In the genomic region with DNA sequence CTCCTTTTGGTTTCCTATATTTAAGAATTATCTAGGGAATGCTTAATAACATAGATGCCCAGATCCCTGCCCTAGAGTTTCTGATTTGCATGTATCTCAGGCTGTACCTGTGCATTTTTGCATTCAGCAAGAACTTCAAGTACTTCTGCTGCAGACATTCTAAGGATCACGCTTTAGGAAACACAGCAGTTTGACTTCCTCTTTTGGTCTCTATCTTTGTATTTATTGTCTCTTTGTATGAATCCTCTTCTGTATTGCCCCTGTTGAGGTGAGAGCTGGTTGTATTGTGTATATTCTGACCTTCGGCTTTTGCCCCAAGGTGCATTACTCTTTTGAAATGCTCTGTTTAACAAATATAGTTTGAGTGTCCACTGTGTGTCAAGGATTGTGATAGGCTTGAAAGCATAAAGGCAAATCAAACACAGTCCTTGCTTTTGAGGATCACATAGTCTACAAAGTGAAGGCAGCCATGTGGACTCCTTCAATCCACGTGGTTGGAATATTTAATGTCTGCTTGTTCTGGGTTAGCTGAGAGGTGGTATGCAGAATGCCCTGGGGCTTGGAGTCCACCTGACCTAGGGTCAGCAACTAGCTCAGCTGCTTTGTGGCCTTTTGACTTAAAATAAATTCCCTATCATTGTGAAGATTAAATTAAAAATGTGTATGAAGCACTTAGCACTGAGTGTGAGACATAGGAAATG, we compare ENCODE assay signal across 25 cellular contexts.
A peak's percentile ranks its signal among the peaks of the same experiment; 100 is the strongest.
DNase-seq lines count a peak whose midpoint lies in the region; ATAC-seq and TF ChIP-seq lines count a peak whose summit lies in the region.
"Had no signal": no experiment of that assay in that cellular context is flagged by ENCODE, and none has a peak within 500 bp of the region (broad histone marks: within the 10 kb centered on the region; RNA-seq: fewer than 3 reads in every experiment).

No MANE protein-coding gene starts in this region.

- H3K9me3 Mint-ChIP-seq in naive thymus-derived CD8-positive, alpha-beta T cell: no peaks in the 10 kb centered on the region
- H3K9me3 Mint-ChIP-seq in CD4-positive, alpha-beta memory T cell: no peaks in the 10 kb centered on the region
- H3K9me3 Mint-ChIP-seq: activated CD8-positive, alpha-beta T cell treated with anti-CD3 and anti-CD28 coated beads for 36 hours; activated naive CD8-positive, alpha-beta T cell treated with anti-CD3 and anti-CD28 coated beads, Interleukin-2, amount 10 ng/mL, durations not matched to agents 7 days and 5 days; activated T-helper 1 cell treated with anti-CD3 and anti-CD28 coated beads, Interleukin-12 subunit alpha, Interleukin-12 subunit beta, Interleukin-2, Interleukin-4 antibody, amounts not matched to agents 30 ng/mL and 10 ng/mL and 1 ng/mL, durations not matched to agents 14 hours and 24 hours and 36 hours; CD8-positive, alpha-beta T cell; effector memory CD8-positive, alpha-beta T cell; nephron had no signal

- ATAC-seq in GM18511 (IDR thresholded peaks at IDR 0.05; ENCODE audit: unreplicated experiment) (peak; percentile 69), left lobe of liver (peak; percentile 83), HG02981 (IDR thresholded peaks at IDR 0.05; ENCODE audit: unreplicated experiment) (no peak)
- no peak for ATAC-seq in naive thymus-derived CD8-positive, alpha-beta T cell
- ATAC-seq: activated CD8-positive, alpha-beta T cell treated with anti-CD3 and anti-CD28 coated beads for 36 hours; body of pancreas; CD8-positive, alpha-beta T cell; effector memory CD8-positive, alpha-beta T cell; psoas muscle; Right ventricle myocardium inferior had no signal

- no peaks in the 10 kb centered on the region for H3K36me3 Mint-ChIP-seq in naive thymus-derived CD8-positive, alpha-beta T cell
- H3K36me3 Mint-ChIP-seq in CD4-positive, alpha-beta memory T cell: no peaks in the 10 kb centered on the region
- H3K36me3 Mint-ChIP-seq: activated naive CD8-positive, alpha-beta T cell treated with anti-CD3 and anti-CD28 coated beads, Interleukin-2, amount 10 ng/mL, durations not matched to agents 7 days and 5 days; CD8-positive, alpha-beta T cell had no signal

- no peak overlapping the region for H3K27ac Mint-ChIP-seq in naive thymus-derived CD8-positive, alpha-beta T cell
- no peak overlapping the region for H3K27ac Mint-ChIP-seq in CD4-positive, alpha-beta memory T cell
- H3K27ac Mint-ChIP-seq: activated CD8-positive, alpha-beta T cell treated with anti-CD3 and anti-CD28 coated beads for 36 hours; activated naive CD8-positive, alpha-beta T cell treated with anti-CD3 and anti-CD28 coated beads, Interleukin-2, amount 10 ng/mL, durations not matched to agents 7 days and 5 days; activated T-helper 1 cell treated with anti-CD3 and anti-CD28 coated beads, Interleukin-12 subunit alpha, Interleukin-12 subunit beta, Interleukin-2, Interleukin-4 antibody, amounts not matched to agents 30 ng/mL and 10 ng/mL and 1 ng/mL, durations not matched to agents 14 hours and 24 hours and 36 hours; CD8-positive, alpha-beta T cell; effector memory CD8-positive, alpha-beta T cell had no signal

- H3K4me1 ChIP-seq in CD4-positive, alpha-beta memory T cell (ENCODE audit: insufficient read depth, low read length): no peaks in the 10 kb centered on the region
- H3K4me1 ChIP-seq: body of pancreas, psoas muscle, upper lobe of left lung had no signal

- no peaks in the 10 kb centered on the region for H3K36me3 ChIP-seq in CD4-positive, alpha-beta memory T cell (ENCODE audit: insufficient read depth, low read length)
- H3K36me3 ChIP-seq: upper lobe of left lung had no signal

- intact Hi-C loops in CD4-positive, alpha-beta memory T cell (cut with micrococcal nuclease): no loop called here

- CTCF ChIA-PET in HEK293T (lab: Yijun Ruan, JAX): no interaction called here
- CTCF ChIA-PET in CD4-positive, alpha-beta memory T cell (lab: Charles Lee; ENCODE audit: partially characterized antibody): no interaction called here

- no peak overlapping the region for H3K4me3 ChIP-seq in CD4-positive, alpha-beta memory T cell (ENCODE audit: low read length in 2 of 2)
- H3K4me3 ChIP-seq: body of pancreas, psoas muscle, smooth muscle cell, upper lobe of left lung had no signal

- no peak overlapping the region for H3K27ac ChIP-seq in CD4-positive, alpha-beta memory T cell (ENCODE audit: low read depth, low read length)
- H3K27ac ChIP-seq: body of pancreas, HL-60, psoas muscle, upper lobe of left lung had no signal

- H3K27me3 Mint-ChIP-seq in naive thymus-derived CD8-positive, alpha-beta T cell: peaks cover 0 to 25% (median 5%) of the 10 kb centered on the region in 5 donors
- peaks cover 0 to 1% of the 10 kb centered on the region in 2 donors for H3K27me3 Mint-ChIP-seq in CD4-positive, alpha-beta memory T cell

- H3K4me1 Mint-ChIP-seq in naive thymus-derived CD8-positive, alpha-beta T cell: no peaks in the 10 kb centered on the region
- no peaks in the 10 kb centered on the region for H3K4me1 Mint-ChIP-seq in CD4-positive, alpha-beta memory T cell
- H3K4me1 Mint-ChIP-seq: activated naive CD8-positive, alpha-beta T cell treated with anti-CD3 and anti-CD28 coated beads, Interleukin-2, amount 10 ng/mL, durations not matched to agents 7 days and 5 days had no signal

- no peaks in the 10 kb centered on the region for H3K27me3 ChIP-seq in CD4-positive, alpha-beta memory T cell (ENCODE audit: insufficient read depth, low read length)
- H3K27me3 ChIP-seq: body of pancreas, upper lobe of left lung had no signal

- no peak overlapping the region for H3K4me3 Mint-ChIP-seq in naive thymus-derived CD8-positive, alpha-beta T cell
- no peak overlapping the region for H3K4me3 Mint-ChIP-seq in CD4-positive, alpha-beta memory T cell
- H3K4me3 Mint-ChIP-seq: activated CD8-positive, alpha-beta T cell treated with anti-CD3 and anti-CD28 coated beads for 36 hours; activated naive CD8-positive, alpha-beta T cell treated with anti-CD3 and anti-CD28 coated beads, Interleukin-2, amount 10 ng/mL, durations not matched to agents 7 days and 5 days; activated T-helper 1 cell treated with anti-CD3 and anti-CD28 coated beads, Interleukin-12 subunit alpha, Interleukin-12 subunit beta, Interleukin-2, Interleukin-4 antibody, amounts not matched to agents 30 ng/mL and 10 ng/mL and 1 ng/mL, durations not matched to agents 14 hours and 24 hours and 36 hours; CD8-positive, alpha-beta T cell; effector memory CD8-positive, alpha-beta T cell; nephron had no signal

- POLR2A ChIA-PET in HEK293T (lab: Yijun Ruan, JAX): no interaction called here
- POLR2A ChIA-PET in naive thymus-derived CD8-positive, alpha-beta T cell (lab: Charles Lee): no interaction called here
- POLR2A ChIA-PET in CD4-positive, alpha-beta memory T cell (lab: Charles Lee; ENCODE audit: partially characterized antibody): no interaction called here

- no peak for DNase-seq in HEK293T (ENCODE audit: extremely low spot score)
- peak; percentile 3 for DNase-seq in MV-4-11 (lab: John Stamatoyannopoulos, UW)
- no peak for DNase-seq in left lobe of liver (ENCODE audit: low spot score)
- DNase-seq in GM03348 (ENCODE audit: low spot score): no peak
- no peak for DNase-seq in naive thymus-derived CD8-positive, alpha-beta T cell
- DNase-seq in CD4-positive, alpha-beta memory T cell: no peak
- DNase-seq: activated CD8-positive, alpha-beta T cell treated with anti-CD3 and anti-CD28 coated beads for 36 hours; activated naive CD8-positive, alpha-beta T cell treated with anti-CD3 and anti-CD28 coated beads, Interleukin-2, amount 10 ng/mL, durations not matched to agents 7 days and 5 days; body of pancreas; CD8-positive, alpha-beta T cell; DMS79; effector memory CD8-positive, alpha-beta T cell; IMR-90; NCI-H1048; NCI-H510A; psoas muscle; stimulated activated CD4-positive, alpha-beta T cell treated with anti-CD3 and anti-CD28 coated beads, Interleukin-4, amount 100 ng/mL, for 4 hours; upper lobe of left lung had no signal

- H3K9me3 ChIP-seq in CD4-positive, alpha-beta memory T cell (ENCODE audit: control insufficient read depth in 1 of 2, low read length in 2 of 2): no peaks in the 10 kb centered on the region
- H3K9me3 ChIP-seq: body of pancreas, psoas muscle, upper lobe of left lung had no signal

TF ChIP-seq in HEK293T, 16 proteins besides CTCF, POLR2A, EP300 and RAD21:
- no peak for TF ChIP-seq NFRKB (IDR thresholded peaks at IDR 0.05)
- no peak for TF ChIP-seq ZNF384 (IDR thresholded peaks at IDR 0.05)
- peak; percentile 27; the same call in 1 of the 2 replicates for TF ChIP-seq L3MBTL2 (conservative IDR thresholded peaks at IDR 0.05)

Comparison
In these comparisons a context has a peak if more than half of its experiments do, and no peak if none do; other contexts are left out.
1. ATAC-seq: peak in GM18511 (single experiment) and left lobe of liver (single experiment); none in HG02981 (single experiment) and naive thymus-derived CD8-positive, alpha-beta T cell (0 of 2).